Comparison of ENCODE assay signal across 9 cellular contexts in genomic region chr5:136192526-136193395, GRCh38. TPM values are rescaled to one million over a fixed set of nuclear protein-coding genes. Genes with fewer than 3 reads are reported as not detected.
A peak's percentile ranks its signal among the peaks of the same experiment; 100 is the strongest.
DNase-seq lines count a peak whose midpoint lies in the region; ATAC-seq and TF ChIP-seq lines count a peak whose summit lies in the region.
"Had no signal": no experiment of that assay in that cellular context is flagged by ENCODE, and none has a peak within 500 bp of the region (broad histone marks: within the 10 kb centered on the region; RNA-seq: fewer than 3 reads in every experiment).

Gene SMIM32 (minus strand): TSS chr5:136193162. CDS start chr5:136192524, 638 bp downstream.

- H4K20me1 ChIP-seq in PC-3 (ENCODE audit: low read length) (no peaks in the 10 kb centered on the region), PC-9 (ENCODE audit: insufficient read depth) (no peaks in the 10 kb centered on the region)

- ATAC-seq in PC-3 (peak; percentile 14; the same call in 1 of the 2 replicates), left cardiac atrium (peak; percentile 32 to 66), HG02642 (IDR thresholded peaks at IDR 0.05; ENCODE audit: poor library complexity, unreplicated experiment) (no peak)

- H3K36me3 ChIP-seq in PC-3 (ENCODE audit: low read depth, low read length) (no peaks in the 10 kb centered on the region; the same call in 1 of the 2 replicates), PC-9 (ENCODE audit: low read depth) (0 out of 2 replicates have a peak, but pooled peaks cover 6% of the 10 kb centered on the region)

- peaks cover 20% of the 10 kb centered on the region for H3K4me1 Mint-ChIP-seq in progenitor cell of endocrine pancreas (ENCODE audit: low read depth)

- H3K9me2 ChIP-seq in PC-3 (replicated peaks; ENCODE audit: low read length) (no peaks in the 10 kb centered on the region), PC-9 (ENCODE audit: insufficient read depth) (no peaks in the 10 kb centered on the region)

- H3K9me3 ChIP-seq in PC-3 (ENCODE audit: low read length) (no peaks in the 10 kb centered on the region), PC-9 (ENCODE audit: insufficient read depth, low read depth) (no peaks in the 10 kb centered on the region)

- no peak within 1 kb of the TSS for H3K4me2 ChIP-seq in PC-3 (ENCODE audit: low read length)
- H3K4me2 ChIP-seq in PC-9: no peak within 1 kb of the TSS

- no peak within 1 kb of the TSS for H3K9ac ChIP-seq in PC-3 (ENCODE audit: low read length)

- intact Hi-C loops in PC-3 (cut with micrococcal nuclease) (no loop called here), left cardiac atrium (cut with DNase I) (no loop called here), PC-9 (cut with micrococcal nuclease; ENCODE audit: unreplicated experiment) (no loop called here)

- H3K4me1 ChIP-seq in PC-3 (ENCODE audit: insufficient read depth, low read length) (no peaks in the 10 kb centered on the region), PC-9 (replicated peaks; ENCODE audit: insufficient read depth) (peaks cover 5% of the 10 kb centered on the region)

- peak within 1 kb of the TSS; percentile 92 for H3K27ac Mint-ChIP-seq in progenitor cell of endocrine pancreas

- H3K27me3 ChIP-seq in PC-3 (ENCODE audit: low read length): no peaks in the 10 kb centered on the region
- H3K27me3 ChIP-seq in PC-9 (ENCODE audit: insufficient read depth, low read depth): no peaks in the 10 kb centered on the region

- H2AFZ ChIP-seq in PC-3 (ENCODE audit: low read length): no peak within 1 kb of the TSS
- no peak within 1 kb of the TSS for H2AFZ ChIP-seq in PC-9

- no peaks in the 10 kb centered on the region for H3K79me2 ChIP-seq in PC-3 (ENCODE audit: low read length)
- no peaks in the 10 kb centered on the region for H3K79me2 ChIP-seq in PC-9 (ENCODE audit: low read depth)

- TF ChIP-seq CTCF in PC-3 (conservative IDR thresholded peaks at IDR 0.05; ENCODE audit: low read depth, low read length) (no peak), progenitor cell of endocrine pancreas (IDR thresholded peaks at IDR 0.05; ENCODE audit: unreplicated experiment) (peak; percentile 15), PC-9 (conservative IDR thresholded peaks at IDR 0.05) (no peak)

- BruUV-seq in PC-3 (replicated peaks; lab: Mats Ljungman, UMichigan) (no TSS peak), PC-9 (replicated peaks; lab: Mats Ljungman, UMichigan) (no TSS peak)

- no peaks in the 10 kb centered on the region for H3K9me3 Mint-ChIP-seq in progenitor cell of endocrine pancreas (ENCODE audit: low read depth)

- POLR2A ChIA-PET in PC-3 (lab: Charles Lee; ENCODE audit: unreplicated experiment): interaction anchor here (0.6 kb wide), 1 partner anchor 15 kb away, joined by 10 read pairs; no protein-coding TSS in a partner anchor
- POLR2A ChIA-PET in PC-9 (lab: Charles Lee; ENCODE audit: unreplicated experiment): no interaction called here

- H3K4me3 ChIP-seq in PC-3 (ENCODE audit: low read length) (no peak within 1 kb of the TSS), PC-9 (no peak within 1 kb of the TSS)

- no peaks in the 10 kb centered on the region for H3F3A ChIP-seq in PC-3 (ENCODE audit: low read length, unreplicated experiment)
- no peaks in the 10 kb centered on the region for H3F3A ChIP-seq in PC-9 (ENCODE audit: insufficient read depth, low read depth)

- H3K27ac ChIP-seq in PC-3 (ENCODE audit: low read length): no peak within 1 kb of the TSS
- no peak within 1 kb of the TSS for H3K27ac ChIP-seq in PC-9

- H3K4me3 Mint-ChIP-seq in progenitor cell of endocrine pancreas (ENCODE audit: low read depth): peak within 1 kb of the TSS; percentile 73

- CTCF ChIA-PET in PC-3 (lab: Charles Lee) (no interaction called here), PC-9 (lab: Charles Lee) (no interaction called here)

- H3K36me3 Mint-ChIP-seq in progenitor cell of endocrine pancreas (ENCODE audit: insufficient read depth): peaks cover 10% of the 10 kb centered on the region

- peaks cover 69% of the 10 kb centered on the region for H3K27me3 Mint-ChIP-seq in progenitor cell of endocrine pancreas

- DNase-seq in Daoy (ENCODE audit: low read depth) (peak; percentile 27), PC-3 (no peak), left cardiac atrium (no peak), progenitor cell of endocrine pancreas (ENCODE audit: low spot score, unreplicated experiment) (peak; percentile 49), PC-9 (no peak), activated gamma-delta T cell (lab: John Stamatoyannopoulos, UW) (no peak), T1000 (lab: John Stamatoyannopoulos, UW) (no peak)

RNA-seq across cellular contexts. Expression of gene SMIM32, which starts in this region (rescaled TPM):
- not detected in 2 replicates for total RNA-seq in Daoy (2014; rRNA removed; shearing (Covaris generic))
- not detected in 2 replicates for total RNA-seq in PC-3 (2014; rRNA removed)
- not detected for total RNA-seq in left cardiac atrium
- total RNA-seq in progenitor cell of endocrine pancreas: 0.79 and 1.1 TPM in 2 replicates
- not detected in 2 replicates for total RNA-seq in PC-9 (2021)
- total RNA-seq: SK-MEL-5 had no signal

Comparison
In these comparisons a context has a peak if more than half of its experiments do, and no peak if none do; other contexts are left out.
1. Peak in DNase-seq in Daoy; RNA of the gene not detected or under 1 TPM.
2. Peak in ATAC-seq in PC-3; RNA of the gene not detected or under 1 TPM.
3. Peak in ATAC-seq in left cardiac atrium; RNA of the gene not detected or under 1 TPM.